Comparison of ENCODE assay signal across 6 cellular contexts in the genomic region with DNA sequence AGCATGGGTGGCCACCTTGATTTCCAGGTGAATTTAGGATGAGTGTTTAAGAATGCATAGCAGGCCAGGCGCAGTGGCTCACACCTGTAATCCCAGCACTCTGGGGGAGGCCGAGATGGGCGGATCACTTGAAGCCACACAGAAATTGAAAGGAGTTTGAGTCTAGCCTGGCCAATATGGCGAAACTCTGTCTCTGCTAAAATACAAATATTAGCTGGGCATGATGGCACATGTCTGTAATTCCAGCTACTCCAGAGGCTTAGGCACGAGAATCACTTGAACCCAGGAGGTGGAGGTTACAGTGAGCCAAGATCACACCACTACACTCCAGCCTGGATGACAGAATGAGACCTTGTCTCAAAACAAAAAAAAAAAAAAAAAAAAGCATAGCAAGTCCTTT. TPM values are rescaled to one million over a fixed set of nuclear protein-coding genes. Genes with fewer than 3 reads are reported as not detected.
"Had no signal": no experiment of that assay in that cellular context is flagged by ENCODE, and none has a peak within 500 bp of the region (broad histone marks: within the 10 kb centered on the region; RNA-seq: fewer than 3 reads in every experiment).

No MANE protein-coding gene starts in this region.

RNA-seq across cellular contexts. Expression of gene RSPH10B2, which starts 27.6 kb away (rescaled TPM):
- total RNA-seq: kidney epithelial cell, left ventricle myocardium inferior, ureter had no signal
- polyA plus RNA-seq: immature natural killer cell; naive thymus-derived CD8-positive, alpha-beta T cell; smooth muscle cell had no signal
